8 cellular contexts compared by ENCODE assay signal in the genomic region with DNA sequence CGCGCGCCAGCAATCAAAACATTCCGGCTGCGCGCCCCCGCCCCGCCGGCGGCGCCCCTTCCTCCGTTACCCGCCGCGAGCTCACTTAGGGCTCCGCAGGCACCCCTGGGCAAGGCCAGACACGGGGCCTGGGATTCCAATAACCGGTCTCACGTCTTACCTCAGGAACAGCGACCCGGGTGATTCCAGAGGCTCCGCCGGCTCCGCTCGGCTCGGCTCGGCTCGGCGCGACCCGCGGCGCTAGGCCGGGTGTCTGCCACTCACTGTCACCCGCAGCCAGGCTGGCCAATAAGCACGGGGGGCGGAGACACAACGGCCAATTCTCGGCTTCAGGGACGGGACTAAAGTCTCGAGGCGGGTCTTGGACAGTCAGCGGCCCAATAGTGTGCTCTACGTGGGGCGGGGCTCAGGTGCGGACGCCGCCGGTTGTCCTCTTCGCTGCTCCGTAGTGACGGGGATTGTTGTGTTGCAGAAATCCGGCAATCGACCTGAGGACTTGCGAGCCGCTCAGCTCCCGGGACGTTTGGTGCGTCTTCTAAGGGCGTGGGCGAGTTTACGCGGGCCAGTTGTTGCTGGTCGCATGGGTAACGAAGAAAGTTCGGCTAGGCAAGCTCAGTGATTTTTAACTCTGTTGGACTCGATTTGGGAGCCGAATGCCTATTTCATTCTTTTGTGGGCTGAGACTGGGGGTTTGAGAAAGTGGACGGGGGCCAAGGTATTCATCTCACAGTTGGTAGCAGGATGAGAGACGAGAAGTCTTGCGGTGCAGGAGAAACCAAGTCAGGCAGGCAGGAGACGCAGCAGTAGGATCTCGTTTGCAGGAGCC. TPM values are rescaled to one million over a fixed set of nuclear protein-coding genes. Genes with fewer than 3 reads are reported as not detected.
DNase-seq lines count a peak whose midpoint lies in the region; ATAC-seq, FAIRE-seq and TF ChIP-seq lines count a peak whose summit lies in the region.

A gene with protein sequence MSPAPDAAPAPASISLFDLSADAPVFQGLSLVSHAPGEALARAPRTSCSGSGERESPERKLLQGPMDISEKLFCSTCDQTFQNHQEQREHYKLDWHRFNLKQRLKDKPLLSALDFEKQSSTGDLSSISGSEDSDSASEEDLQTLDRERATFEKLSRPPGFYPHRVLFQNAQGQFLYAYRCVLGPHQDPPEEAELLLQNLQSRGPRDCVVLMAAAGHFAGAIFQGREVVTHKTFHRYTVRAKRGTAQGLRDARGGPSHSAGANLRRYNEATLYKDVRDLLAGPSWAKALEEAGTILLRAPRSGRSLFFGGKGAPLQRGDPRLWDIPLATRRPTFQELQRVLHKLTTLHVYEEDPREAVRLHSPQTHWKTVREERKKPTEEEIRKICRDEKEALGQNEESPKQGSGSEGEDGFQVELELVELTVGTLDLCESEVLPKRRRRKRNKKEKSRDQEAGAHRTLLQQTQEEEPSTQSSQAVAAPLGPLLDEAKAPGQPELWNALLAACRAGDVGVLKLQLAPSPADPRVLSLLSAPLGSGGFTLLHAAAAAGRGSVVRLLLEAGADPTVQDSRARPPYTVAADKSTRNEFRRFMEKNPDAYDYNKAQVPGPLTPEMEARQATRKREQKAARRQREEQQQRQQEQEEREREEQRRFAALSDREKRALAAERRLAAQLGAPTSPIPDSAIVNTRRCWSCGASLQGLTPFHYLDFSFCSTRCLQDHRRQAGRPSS (plus strand): TSS at position 432 of the 826 bp plus-strand sequence. CDS start 452 bp downstream, outside the sequence.
A gene with protein sequence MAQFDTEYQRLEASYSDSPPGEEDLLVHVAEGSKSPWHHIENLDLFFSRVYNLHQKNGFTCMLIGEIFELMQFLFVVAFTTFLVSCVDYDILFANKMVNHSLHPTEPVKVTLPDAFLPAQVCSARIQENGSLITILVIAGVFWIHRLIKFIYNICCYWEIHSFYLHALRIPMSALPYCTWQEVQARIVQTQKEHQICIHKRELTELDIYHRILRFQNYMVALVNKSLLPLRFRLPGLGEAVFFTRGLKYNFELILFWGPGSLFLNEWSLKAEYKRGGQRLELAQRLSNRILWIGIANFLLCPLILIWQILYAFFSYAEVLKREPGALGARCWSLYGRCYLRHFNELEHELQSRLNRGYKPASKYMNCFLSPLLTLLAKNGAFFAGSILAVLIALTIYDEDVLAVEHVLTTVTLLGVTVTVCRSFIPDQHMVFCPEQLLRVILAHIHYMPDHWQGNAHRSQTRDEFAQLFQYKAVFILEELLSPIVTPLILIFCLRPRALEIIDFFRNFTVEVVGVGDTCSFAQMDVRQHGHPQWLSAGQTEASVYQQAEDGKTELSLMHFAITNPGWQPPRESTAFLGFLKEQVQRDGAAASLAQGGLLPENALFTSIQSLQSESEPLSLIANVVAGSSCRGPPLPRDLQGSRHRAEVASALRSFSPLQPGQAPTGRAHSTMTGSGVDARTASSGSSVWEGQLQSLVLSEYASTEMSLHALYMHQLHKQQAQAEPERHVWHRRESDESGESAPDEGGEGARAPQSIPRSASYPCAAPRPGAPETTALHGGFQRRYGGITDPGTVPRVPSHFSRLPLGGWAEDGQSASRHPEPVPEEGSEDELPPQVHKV (minus strand): TSS at position 262 of the 826 bp plus-strand sequence. CDS start 1,612 bp downstream, outside the sequence.

- H2AK9ac ChIP-seq in IMR-90 (replicated peaks; ENCODE audit: low read depth, low read length, poor library complexity): peak within 1 kb of the TSS; percentile 98

- dilution Hi-C loops in IMR-90 (cut with HindIII; ENCODE audit: low sequenced_read_pairs, unreplicated experiment) (no loop called here), endothelial cell of umbilical vein (cut with MboI; ENCODE audit: extremely low pct_ligation_motif_present, low sequenced_read_pairs) (no loop called here)

- in situ Hi-C loops in IMR-90 (cut with MboI; ENCODE audit: low sequenced_read_pairs): no loop called here

- peak within 1 kb of the TSS; percentile 38 to 91 for H4K8ac ChIP-seq in IMR-90 (ENCODE audit: low read depth in 2 of 2, low read length in 2 of 2)

- H3K9me1 ChIP-seq in IMR-90 (ENCODE audit: insufficient read depth, low read length): peaks cover 8% of the 10 kb centered on the region; the same call in 1 of the 2 replicates
- no peaks in the 10 kb centered on the region for H3K9me1 ChIP-seq in endothelial cell of umbilical vein (replicated peaks; ENCODE audit: control insufficient read depth, extremely low read depth, insufficient read depth, low read length)

- FAIRE-seq in endothelial cell of umbilical vein (lab: Jason Lieb, UNC): peak; percentile 99

- H3K18ac ChIP-seq in IMR-90 (ENCODE audit: low read depth, low read length): peak within 1 kb of the TSS; percentile 36

- H3K79me1 ChIP-seq in IMR-90 (ENCODE audit: low read depth in 1 of 2, low read length in 2 of 2): peaks cover 46 to 55% of the 10 kb centered on the region in 2 experiments

- H3K9ac ChIP-seq in IMR-90 (ENCODE audit: low read depth, low read length) (peak within 1 kb of the TSS; percentile 82), endothelial cell of umbilical vein (replicated peaks; ENCODE audit: extremely low read depth, insufficient read depth, low read length) (peak within 1 kb of the TSS; percentile 93)

- H2BK20ac ChIP-seq in IMR-90 (ENCODE audit: low read depth, low read length): 0 out of 2 replicates have a peak within 1 kb of the TSS, but pooled peaks have one; percentile 51

- CTCF ChIA-PET in IMR-90 (lab: Yijun Ruan, JAX): interaction anchor here (0.6 to 1.3 kb wide), 2 partner anchors 62 to 65 kb away, joined by 3 to 8 read pairs; no protein-coding TSS in a partner anchor
- CTCF ChIA-PET in endothelial cell of umbilical vein (lab: Charles Lee): interaction anchor here (0.6 to 1.9 kb wide), 12 partner anchors 10 to 217 kb away, joined by 3 to 19 read pairs (median 5); a partner anchor contains a TSS

- DNase-seq in DMS 273 (lab: John Stamatoyannopoulos, UW; ENCODE audit: unreplicated experiment) (peak; percentile 99), IMR-90 (peak; percentile 98), OCI-M1 (lab: John Stamatoyannopoulos, UW) (peak; percentile 99), activated T-cell treated with anti-CD3 and anti-CD28 coated beads for 24 hours (ENCODE audit: low read depth) (peak; percentile 97), endothelial cell of umbilical vein (ENCODE audit: low read depth, low spot score) (peak; percentile 100), middle frontal gyrus (ENCODE audit: extremely low spot score, low spot score) (peak; percentile 99)
- DNase-seq in stimulated activated CD8-positive, alpha-beta memory T cell treated with anti-CD3 and anti-CD28 coated beads, Interleukin-2, amount 100 ng/mL, for 48 hours (ENCODE audit: low read depth in 2 of 2): peak; percentile 95 to 97

- peak within 1 kb of the TSS; percentile 60 for H2AK5ac ChIP-seq in IMR-90 (ENCODE audit: low read depth, low read length)

- peak within 1 kb of the TSS; percentile 78 for H2BK5ac ChIP-seq in IMR-90 (ENCODE audit: low read depth, low read length, poor library complexity, severe bottlenecking)

- H3K4me2 ChIP-seq in IMR-90 (ENCODE audit: low read depth, low read length) (peak within 1 kb of the TSS; percentile 93), endothelial cell of umbilical vein (ENCODE audit: insufficient read depth, low read length) (peak within 1 kb of the TSS; percentile 99)

- H3K79me2 ChIP-seq in endothelial cell of umbilical vein (ENCODE audit: control insufficient read depth, insufficient read depth, low read length): peaks cover 20% of the 10 kb centered on the region

- peak within 1 kb of the TSS; percentile 25; the same call in 1 of the 3 replicates for H2BK15ac ChIP-seq in IMR-90 (ENCODE audit: low read depth, low read length)

- peak; percentile 97 for ATAC-seq in GM21528 (IDR thresholded peaks at IDR 0.05; ENCODE audit: low FRiP score, unreplicated experiment)
- peak; percentile 99 for ATAC-seq in IMR-90 (ENCODE audit: low read depth)

- peak within 1 kb of the TSS; percentile 93 for H4K91ac ChIP-seq in IMR-90 (ENCODE audit: insufficient read depth, low read depth, low read length)

- intact Hi-C loops in IMR-90 (cut with micrococcal nuclease): loop anchor here (1.0 to 2.0 kb wide), 2 partner anchors 59 to 65 kb away; no protein-coding TSS in a partner anchor
- intact Hi-C loops in endothelial cell of umbilical vein (cut with micrococcal nuclease): loop anchor here (1.0 kb wide), 8 partner anchors 11 to 69 kb away; a partner anchor contains a TSS

- H3K4me3 ChIP-seq in IMR-90 (ENCODE audit: insufficient read depth, low read depth, low read length) (peak within 1 kb of the TSS; percentile 79), endothelial cell of umbilical vein (replicated peaks in 1 of 3; ENCODE audit: insufficient read depth in 1 of 3, low read depth in 1 of 3, low read length in 3 of 3) (peak within 1 kb of the TSS; percentile 70 to 76 (median 70))

- H3K27me3 ChIP-seq in IMR-90 (ENCODE audit: control insufficient read depth, insufficient read depth, low read length) (no peaks in the 10 kb centered on the region), endothelial cell of umbilical vein (ENCODE audit: control insufficient read depth in 2 of 2, insufficient read depth in 2 of 2, low read length in 2 of 2) (no peaks in the 10 kb centered on the region)

- peak within 1 kb of the TSS; percentile 99 for H2AFZ ChIP-seq in IMR-90 (replicated peaks; ENCODE audit: low read length, poor library complexity)
- peak within 1 kb of the TSS; percentile 78 for H2AFZ ChIP-seq in endothelial cell of umbilical vein (ENCODE audit: low read depth, low read length)

- peak within 1 kb of the TSS; percentile 67 for H4K5ac ChIP-seq in IMR-90 (ENCODE audit: low read depth, low read length)

- no peak for TF ChIP-seq RAD21 in IMR-90 (IDR thresholded peaks at IDR 0.05; ENCODE audit: low read length)

- peak within 1 kb of the TSS; percentile 82 for H2BK120ac ChIP-seq in IMR-90 (ENCODE audit: low read depth, low read length)

- H4K20me1 ChIP-seq in IMR-90 (ENCODE audit: insufficient read depth, low read length) (no peaks in the 10 kb centered on the region), endothelial cell of umbilical vein (replicated peaks; ENCODE audit: control insufficient read depth, extremely low read depth, insufficient read depth, low read length) (no peaks in the 10 kb centered on the region)

- H3K23ac ChIP-seq in IMR-90 (ENCODE audit: low read depth, low read length): peak within 1 kb of the TSS; percentile 87

- TF ChIP-seq POLR2A in IMR-90 (IDR thresholded peaks at IDR 0.05; ENCODE audit: low read depth, low read length) (peak; percentile 87), endothelial cell of umbilical vein (IDR thresholded peaks at IDR 0.05; ENCODE audit: low read depth, low read length) (peak; percentile 85)

- POLR2A ChIA-PET in IMR-90 (lab: Charles Lee; ENCODE audit: unreplicated experiment): interaction anchor here (0.7 to 1.1 kb wide), 2 partner anchors 15 to 19 kb away, joined by 6 to 18 read pairs; no protein-coding TSS in a partner anchor
- POLR2A ChIA-PET in endothelial cell of umbilical vein (lab: Charles Lee): interaction anchor here (0.9 to 1.9 kb wide), 5 partner anchors 10 to 53 kb away, joined by 4 to 7 read pairs (median 5); a partner anchor contains a TSS

- 1% methylated on average over 52 of the region's 73 CpGs; no CpG with 5 or more reads in 1 of the 2 experiments for WGBS in IMR-90 (ENCODE audit: extremely low coverage in 2 of 2, insufficient read length in 1 of 2), 2 experiments

- peak within 1 kb of the TSS; percentile 93 for H3K4ac ChIP-seq in IMR-90 (ENCODE audit: low read depth, low read length)

- peaks cover 35% of the 10 kb centered on the region for H3K36me3 ChIP-seq in IMR-90 (ENCODE audit: control insufficient read depth, insufficient read depth, low read length)
- H3K36me3 ChIP-seq in endothelial cell of umbilical vein (ENCODE audit: control insufficient read depth in 2 of 2, extremely low read depth in 1 of 2, insufficient read depth in 2 of 2, low read length in 2 of 2): peaks cover 3 to 23% of the 10 kb centered on the region in 2 experiments

- H3K56ac ChIP-seq in IMR-90 (ENCODE audit: extremely low read depth, insufficient read depth, low read length): peak within 1 kb of the TSS; percentile 78

- BruUV-seq in IMR-90 (replicated peaks; lab: Mats Ljungman, UMichigan) (no TSS peak), endothelial cell of umbilical vein (replicated peaks; lab: Mats Ljungman, UMichigan) (TSS peak; percentile 62)

- peak within 1 kb of the TSS; percentile 93 for H3K14ac ChIP-seq in IMR-90 (replicated peaks; ENCODE audit: low read depth, low read length)

- peak within 1 kb of the TSS; percentile 86 for H3K27ac ChIP-seq in IMR-90 (ENCODE audit: insufficient read depth, low read length)
- H3K27ac ChIP-seq in endothelial cell of umbilical vein (ENCODE audit: insufficient read depth, low read depth, low read length): peak within 1 kb of the TSS; percentile 76

- H3K9me3 ChIP-seq in IMR-90 (ENCODE audit: control insufficient read depth, insufficient read depth, low read length): no peaks in the 10 kb centered on the region
- no peaks in the 10 kb centered on the region for H3K9me3 ChIP-seq in endothelial cell of umbilical vein (replicated peaks; ENCODE audit: control insufficient read depth, insufficient read depth, low read length)

- no peak for TF ChIP-seq CTCF in IMR-90 (conservative IDR thresholded peaks at IDR 0.05; ENCODE audit: low read depth, low read length)
- TF ChIP-seq CTCF in endothelial cell of umbilical vein (IDR thresholded peaks at IDR 0.05; ENCODE audit: extremely low read depth in 1 of 2, insufficient read depth in 1 of 2, low read depth in 1 of 2, low read length in 2 of 2): no peak

- H3K4me1 ChIP-seq in IMR-90 (ENCODE audit: control insufficient read depth, insufficient read depth, low read length): peaks cover 5% of the 10 kb centered on the region
- H3K4me1 ChIP-seq in endothelial cell of umbilical vein (ENCODE audit: control insufficient read depth, extremely low read depth, insufficient read depth, low read length): peaks cover 15% of the 10 kb centered on the region

RNA-seq across cellular contexts. Expression of the first gene that starts in this region (rescaled TPM):
- 18.3 and 18.6 TPM in 2 replicates for total RNA-seq in IMR-90 (2012; rRNA removed)
- polyA plus RNA-seq in IMR-90 (2012; rRNA removed): 29.1 and 33.8 TPM in 2 replicates
- polyA plus RNA-seq in IMR-90 (2012; cell fraction: cytosol; rRNA removed): 9.8 and 11.4 TPM in 2 replicates
- 195 and 339 TPM in 2 replicates for polyA plus RNA-seq in IMR-90 (2012; cell fraction: nucleus; rRNA removed; ENCODE audit: low replicate concordance)
- 34.0 and 36.2 TPM in 2 replicates for total RNA-seq in endothelial cell of umbilical vein
- polyA plus RNA-seq in endothelial cell of umbilical vein: 23.4 and 26.5 TPM in 2 replicates
- 9.5 and 11.3 TPM in 2 replicates for polyA plus RNA-seq in endothelial cell of umbilical vein (2011; cell fraction: cytosol; rRNA removed)
- polyA plus RNA-seq in endothelial cell of umbilical vein (2011; cell fraction: nucleus; rRNA removed): 247 and 254 TPM in 2 replicates
- polyA plus RNA-seq in endothelial cell of umbilical vein (2012): 17.9 and 20.6 TPM in 2 replicates
- 24.7 and 30.2 TPM in 2 replicates for polyA minus RNA-seq in endothelial cell of umbilical vein
- polyA minus RNA-seq in endothelial cell of umbilical vein (2011; cell fraction: cytosol; rRNA and poly(A)+ RNA removed): 13.5 TPM
- polyA minus RNA-seq in endothelial cell of umbilical vein (2011; cell fraction: nucleus; rRNA and poly(A)+ RNA removed): 51.8 and 63.3 TPM in 2 replicates

RNA-seq across cellular contexts. Expression of the second gene that starts in this region (rescaled TPM):
- total RNA-seq in IMR-90 (2012; rRNA removed) (27.8 and 35.1 TPM in 2 replicates), endothelial cell of umbilical vein (62.2 and 65.5 TPM in 2 replicates)
- polyA plus RNA-seq in IMR-90 (2012; rRNA removed) (58.3 and 59.7 TPM in 2 replicates), endothelial cell of umbilical vein (95.0 and 110 TPM in 2 replicates)
- polyA plus RNA-seq in IMR-90 (2012; cell fraction: cytosol; rRNA removed): 28.7 and 55.2 TPM in 2 replicates
- polyA plus RNA-seq in IMR-90 (2012; cell fraction: nucleus; rRNA removed; ENCODE audit: low replicate concordance): 65.1 and 91.7 TPM in 2 replicates
- polyA plus RNA-seq in endothelial cell of umbilical vein (2011; cell fraction: cytosol; rRNA removed): 63.1 and 63.6 TPM in 2 replicates
- 73.2 and 82.3 TPM in 2 replicates for polyA plus RNA-seq in endothelial cell of umbilical vein (2011; cell fraction: nucleus; rRNA removed)
- 66.6 and 67.7 TPM in 2 replicates for polyA plus RNA-seq in endothelial cell of umbilical vein (2012)
- 160 and 181 TPM in 2 replicates for polyA minus RNA-seq in endothelial cell of umbilical vein
- polyA minus RNA-seq in endothelial cell of umbilical vein (2011; cell fraction: cytosol; rRNA and poly(A)+ RNA removed): 44.4 TPM
- polyA minus RNA-seq in endothelial cell of umbilical vein (2011; cell fraction: nucleus; rRNA and poly(A)+ RNA removed): 44.0 and 56.0 TPM in 2 replicates

Comparison
In these comparisons a context has a peak if more than half of its experiments do, and no peak if none do; other contexts are left out.
1. Peak in every context shown above with its lines: DNase-seq, ATAC-seq, H3K4me3 ChIP-seq and H3K27ac ChIP-seq.